ENCODE assay signal across 1 cellular context in the genomic region with DNA sequence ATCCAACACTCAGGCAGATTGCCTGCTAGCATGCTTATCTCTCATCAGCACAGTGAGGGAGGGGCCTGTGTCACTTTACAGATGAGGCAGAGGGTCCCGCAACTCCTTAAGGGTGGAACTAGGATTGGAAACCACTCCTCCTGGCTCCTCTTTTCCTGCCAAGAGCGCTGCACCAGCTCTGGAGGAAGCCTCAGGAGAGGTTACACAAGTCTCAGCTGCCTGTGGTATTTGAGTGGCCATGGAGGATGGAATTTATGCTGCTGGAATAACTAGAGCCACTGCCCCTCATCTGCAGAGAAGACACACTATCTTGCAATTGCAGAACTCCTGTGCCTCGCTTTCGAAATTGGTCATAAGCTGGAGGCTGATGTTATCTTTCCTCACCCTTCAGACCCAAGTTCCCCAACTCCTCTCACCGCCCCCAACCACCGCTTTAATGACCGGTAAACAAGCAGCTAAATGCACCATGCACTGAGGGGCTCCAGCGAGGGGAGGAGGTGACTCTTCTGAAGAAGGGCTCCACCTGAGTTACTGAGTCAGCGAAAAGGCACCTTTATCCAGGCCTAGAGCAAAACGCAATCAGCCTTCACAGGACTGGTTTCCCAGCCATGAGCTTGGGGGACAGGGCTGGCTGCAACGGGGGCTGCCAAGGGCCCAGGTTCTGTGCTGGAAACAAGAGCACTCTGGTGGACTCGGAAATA.
TF ChIP-seq lines count a peak whose summit lies in the region.

No MANE protein-coding gene starts in this region.

TF ChIP-seq in GM23338, 12 proteins besides CTCF, POLR2A, EP300 and RAD21:
- TF ChIP-seq EZH2phosphoT487 (IDR thresholded peaks at IDR 0.05; ENCODE audit: unreplicated experiment) (no peak), JUNB (IDR thresholded peaks at IDR 0.05; ENCODE audit: unreplicated experiment) (no peak), ZNF331 (CRISPR knock-in tag; IDR thresholded peaks at IDR 0.05; ENCODE audit: low read depth) (no peak), ZNF114 (CRISPR knock-in tag; IDR thresholded peaks at IDR 0.05) (no peak), NANOG (IDR thresholded peaks at IDR 0.05; ENCODE audit: borderline replicate concordance) (no peak), CREB1 (CRISPR knock-in tag; IDR thresholded peaks at IDR 0.05; ENCODE audit: low read depth) (no peak), EZH2 (IDR thresholded peaks at IDR 0.05; ENCODE audit: low read depth, unreplicated experiment) (no peak)
- TF ChIP-seq, protein P1, sequence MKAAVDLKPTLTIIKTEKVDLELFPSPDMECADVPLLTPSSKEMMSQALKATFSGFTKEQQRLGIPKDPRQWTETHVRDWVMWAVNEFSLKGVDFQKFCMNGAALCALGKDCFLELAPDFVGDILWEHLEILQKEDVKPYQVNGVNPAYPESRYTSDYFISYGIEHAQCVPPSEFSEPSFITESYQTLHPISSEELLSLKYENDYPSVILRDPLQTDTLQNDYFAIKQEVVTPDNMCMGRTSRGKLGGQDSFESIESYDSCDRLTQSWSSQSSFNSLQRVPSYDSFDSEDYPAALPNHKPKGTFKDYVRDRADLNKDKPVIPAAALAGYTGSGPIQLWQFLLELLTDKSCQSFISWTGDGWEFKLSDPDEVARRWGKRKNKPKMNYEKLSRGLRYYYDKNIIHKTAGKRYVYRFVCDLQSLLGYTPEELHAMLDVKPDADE (IDR thresholded peaks at IDR 0.05) = no peak
- TF ChIP-seq, protein P2, sequence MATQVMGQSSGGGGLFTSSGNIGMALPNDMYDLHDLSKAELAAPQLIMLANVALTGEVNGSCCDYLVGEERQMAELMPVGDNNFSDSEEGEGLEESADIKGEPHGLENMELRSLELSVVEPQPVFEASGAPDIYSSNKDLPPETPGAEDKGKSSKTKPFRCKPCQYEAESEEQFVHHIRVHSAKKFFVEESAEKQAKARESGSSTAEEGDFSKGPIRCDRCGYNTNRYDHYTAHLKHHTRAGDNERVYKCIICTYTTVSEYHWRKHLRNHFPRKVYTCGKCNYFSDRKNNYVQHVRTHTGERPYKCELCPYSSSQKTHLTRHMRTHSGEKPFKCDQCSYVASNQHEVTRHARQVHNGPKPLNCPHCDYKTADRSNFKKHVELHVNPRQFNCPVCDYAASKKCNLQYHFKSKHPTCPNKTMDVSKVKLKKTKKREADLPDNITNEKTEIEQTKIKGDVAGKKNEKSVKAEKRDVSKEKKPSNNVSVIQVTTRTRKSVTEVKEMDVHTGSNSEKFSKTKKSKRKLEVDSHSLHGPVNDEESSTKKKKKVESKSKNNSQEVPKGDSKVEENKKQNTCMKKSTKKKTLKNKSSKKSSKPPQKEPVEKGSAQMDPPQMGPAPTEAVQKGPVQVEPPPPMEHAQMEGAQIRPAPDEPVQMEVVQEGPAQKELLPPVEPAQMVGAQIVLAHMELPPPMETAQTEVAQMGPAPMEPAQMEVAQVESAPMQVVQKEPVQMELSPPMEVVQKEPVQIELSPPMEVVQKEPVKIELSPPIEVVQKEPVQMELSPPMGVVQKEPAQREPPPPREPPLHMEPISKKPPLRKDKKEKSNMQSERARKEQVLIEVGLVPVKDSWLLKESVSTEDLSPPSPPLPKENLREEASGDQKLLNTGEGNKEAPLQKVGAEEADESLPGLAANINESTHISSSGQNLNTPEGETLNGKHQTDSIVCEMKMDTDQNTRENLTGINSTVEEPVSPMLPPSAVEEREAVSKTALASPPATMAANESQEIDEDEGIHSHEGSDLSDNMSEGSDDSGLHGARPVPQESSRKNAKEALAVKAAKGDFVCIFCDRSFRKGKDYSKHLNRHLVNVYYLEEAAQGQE (IDR thresholded peaks at IDR 0.05; ENCODE audit: unreplicated experiment) = no peak
- TF ChIP-seq, protein P3, sequence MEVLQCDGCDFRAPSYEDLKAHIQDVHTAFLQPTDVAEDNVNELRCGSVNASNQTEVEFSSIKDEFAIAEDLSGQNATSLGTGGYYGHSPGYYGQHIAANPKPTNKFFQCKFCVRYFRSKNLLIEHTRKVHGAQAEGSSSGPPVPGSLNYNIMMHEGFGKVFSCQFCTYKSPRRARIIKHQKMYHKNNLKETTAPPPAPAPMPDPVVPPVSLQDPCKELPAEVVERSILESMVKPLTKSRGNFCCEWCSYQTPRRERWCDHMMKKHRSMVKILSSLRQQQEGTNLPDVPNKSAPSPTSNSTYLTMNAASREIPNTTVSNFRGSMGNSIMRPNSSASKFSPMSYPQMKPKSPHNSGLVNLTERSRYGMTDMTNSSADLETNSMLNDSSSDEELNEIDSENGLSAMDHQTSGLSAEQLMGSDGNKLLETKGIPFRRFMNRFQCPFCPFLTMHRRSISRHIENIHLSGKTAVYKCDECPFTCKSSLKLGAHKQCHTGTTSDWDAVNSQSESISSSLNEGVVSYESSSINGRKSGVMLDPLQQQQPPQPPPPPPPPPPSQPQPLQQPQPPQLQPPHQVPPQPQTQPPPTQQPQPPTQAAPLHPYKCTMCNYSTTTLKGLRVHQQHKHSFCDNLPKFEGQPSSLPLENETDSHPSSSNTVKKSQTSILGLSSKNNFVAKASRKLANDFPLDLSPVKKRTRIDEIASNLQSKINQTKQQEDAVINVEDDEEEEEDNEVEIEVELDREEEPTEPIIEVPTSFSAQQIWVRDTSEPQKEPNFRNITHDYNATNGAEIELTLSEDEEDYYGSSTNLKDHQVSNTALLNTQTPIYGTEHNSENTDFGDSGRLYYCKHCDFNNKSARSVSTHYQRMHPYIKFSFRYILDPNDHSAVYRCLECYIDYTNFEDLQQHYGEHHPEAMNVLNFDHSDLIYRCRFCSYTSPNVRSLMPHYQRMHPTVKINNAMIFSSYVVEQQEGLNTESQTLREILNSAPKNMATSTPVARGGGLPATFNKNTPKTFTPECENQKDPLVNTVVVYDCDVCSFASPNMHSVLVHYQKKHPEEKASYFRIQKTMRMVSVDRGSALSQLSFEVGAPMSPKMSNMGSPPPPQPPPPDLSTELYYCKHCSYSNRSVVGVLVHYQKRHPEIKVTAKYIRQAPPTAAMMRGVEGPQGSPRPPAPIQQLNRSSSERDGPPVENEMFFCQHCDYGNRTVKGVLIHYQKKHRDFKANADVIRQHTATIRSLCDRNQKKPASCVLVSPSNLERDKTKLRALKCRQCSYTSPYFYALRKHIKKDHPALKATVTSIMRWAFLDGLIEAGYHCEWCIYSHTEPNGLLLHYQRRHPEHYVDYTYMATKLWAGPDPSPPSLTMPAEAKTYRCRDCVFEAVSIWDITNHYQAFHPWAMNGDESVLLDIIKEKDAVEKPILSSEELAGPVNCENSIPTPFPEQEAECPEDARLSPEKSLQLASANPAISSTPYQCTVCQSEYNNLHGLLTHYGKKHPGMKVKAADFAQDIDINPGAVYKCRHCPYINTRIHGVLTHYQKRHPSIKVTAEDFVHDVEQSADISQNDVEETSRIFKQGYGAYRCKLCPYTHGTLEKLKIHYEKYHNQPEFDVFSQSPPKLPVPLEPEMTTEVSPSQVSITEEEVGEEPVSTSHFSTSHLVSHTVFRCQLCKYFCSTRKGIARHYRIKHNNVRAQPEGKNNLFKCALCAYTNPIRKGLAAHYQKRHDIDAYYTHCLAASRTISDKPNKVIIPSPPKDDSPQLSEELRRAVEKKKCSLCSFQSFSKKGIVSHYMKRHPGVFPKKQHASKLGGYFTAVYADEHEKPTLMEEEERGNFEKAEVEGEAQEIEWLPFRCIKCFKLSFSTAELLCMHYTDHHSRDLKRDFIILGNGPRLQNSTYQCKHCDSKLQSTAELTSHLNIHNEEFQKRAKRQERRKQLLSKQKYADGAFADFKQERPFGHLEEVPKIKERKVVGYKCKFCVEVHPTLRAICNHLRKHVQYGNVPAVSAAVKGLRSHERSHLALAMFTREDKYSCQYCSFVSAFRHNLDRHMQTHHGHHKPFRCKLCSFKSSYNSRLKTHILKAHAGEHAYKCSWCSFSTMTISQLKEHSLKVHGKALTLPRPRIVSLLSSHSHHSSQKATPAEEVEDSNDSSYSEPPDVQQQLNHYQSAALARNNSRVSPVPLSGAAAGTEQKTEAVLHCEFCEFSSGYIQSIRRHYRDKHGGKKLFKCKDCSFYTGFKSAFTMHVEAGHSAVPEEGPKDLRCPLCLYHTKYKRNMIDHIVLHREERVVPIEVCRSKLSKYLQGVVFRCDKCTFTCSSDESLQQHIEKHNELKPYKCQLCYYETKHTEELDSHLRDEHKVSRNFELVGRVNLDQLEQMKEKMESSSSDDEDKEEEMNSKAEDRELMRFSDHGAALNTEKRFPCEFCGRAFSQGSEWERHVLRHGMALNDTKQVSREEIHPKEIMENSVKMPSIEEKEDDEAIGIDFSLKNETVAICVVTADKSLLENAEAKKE (CRISPR knock-in tag; IDR thresholded peaks at IDR 0.05) = no peak
